Comparison of ENCODE assay signal across 32 cellular contexts in genomic region chr7:22182139-22182538, GRCh38.
DNase-seq lines count a peak whose midpoint lies in the region; ATAC-seq, FAIRE-seq and TF ChIP-seq lines count a peak whose summit lies in the region.
"Had no signal": no experiment of that assay in that cellular context is flagged by ENCODE, and none has a peak within 500 bp of the region (broad histone marks: within the 10 kb centered on the region; RNA-seq: fewer than 3 reads in every experiment).

No MANE protein-coding gene starts in this region.

- POLR2A ChIA-PET in GM12878 (lab: Charles Lee), result interaction anchor here (1.4 kb wide), 1 partner anchor 11 kb away, joined by 3 read pairs; no protein-coding TSS in a partner anchor

- no peaks in the 10 kb centered on the region for H3K9me2 ChIP-seq in MM.1S (replicated peaks; ENCODE audit: insufficient read depth, low read length)

- H3K36me3 ChIP-seq in MM.1S (replicated peaks; ENCODE audit: insufficient read depth, low read length) (no peaks in the 10 kb centered on the region), GM12878 (ENCODE audit: control insufficient read depth in 2 of 2, insufficient read depth in 2 of 2, low read length in 1 of 2) (no peaks in the 10 kb centered on the region)
- H3K36me3 ChIP-seq: MG63, sigmoid colon had no signal

- no peaks in the 10 kb centered on the region for H3K79me2 ChIP-seq in MM.1S (ENCODE audit: low read length)
- no peaks in the 10 kb centered on the region for H3K79me2 ChIP-seq in GM12878 (ENCODE audit: control insufficient read depth, insufficient read depth, low read length)

- H3K4me1 ChIP-seq in MM.1S (ENCODE audit: low read length) (peaks cover 4% of the 10 kb centered on the region; the same call in 1 of the 2 replicates), GM12878 (ENCODE audit: control insufficient read depth, insufficient read depth, low read length) (no peaks in the 10 kb centered on the region)
- H3K4me1 ChIP-seq: BLaER1, sigmoid colon had no signal

- no peak for TF ChIP-seq POLR2A in GM12892 (IDR thresholded peaks at IDR 0.05; ENCODE audit: low read depth, low read length)
- TF ChIP-seq POLR2A in GM12878 (IDR thresholded peaks at IDR 0.05; ENCODE audit: low read depth, low read length), result no peak

- DNase-seq in GM12892 (ENCODE audit: insufficient read length) (no peak), MM.1S (peak; percentile 16), GM12878 (ENCODE audit: low read depth, low spot score) (no peak), mesothelial cell of epicardium (ENCODE audit: low spot score in 2 of 2, unreplicated experiment in 2 of 2) (no peak), NOMO-1 (lab: John Stamatoyannopoulos, UW; ENCODE audit: unreplicated experiment in 2 of 2) (no peak), NOMO-1 treated with dmso at 0.1 percent for 144 hours (lab: John Stamatoyannopoulos, UW; ENCODE audit: unreplicated experiment) (no peak)
- DNase-seq in activated CD4-positive, CD25-positive, alpha-beta regulatory T cell treated with anti-CD3 and anti-CD28 coated beads, Interleukin-2, amount 50 U/mL, for 72 hours, result no peak
- DNase-seq: activated B cell treated with CpG ODN at 0.5 μM for 24 hours; activated gamma-delta T cell; activated naive CD8-positive, alpha-beta T cell treated with anti-CD3 and anti-CD28 coated beads, Interleukin-2, amount 10 ng/mL, durations not matched to agents 7 days and 5 days; central memory CD4-positive, alpha-beta T cell; foreskin melanocyte; H7; heart right ventricle; left ventricle myocardium superior; MG63; NCI-H1105 treated with DMSO at 0.1 percent for 48 hours; NCI-H446 treated with DMSO at 0.1 percent for 48 hours; nucleus accumbens; OCI-M1; sigmoid colon; stimulated activated CD4-positive, alpha-beta T cell treated with anti-CD3 and anti-CD28 coated beads, Interleukin-12 subunit alpha, Interleukin-12 subunit beta, amount 100 ng/mL, for 4 hours; stimulated activated CD4-positive, alpha-beta T cell treated with anti-CD3 and anti-CD28 coated beads, Interleukin-4, amount 100 ng/mL, for 1 hour; T-cell had no signal

- peaks cover 3% of the 10 kb centered on the region for H3K36me3 Mint-ChIP-seq in mesothelial cell of epicardium
- H3K36me3 Mint-ChIP-seq: activated naive CD8-positive, alpha-beta T cell treated with anti-CD3 and anti-CD28 coated beads, Interleukin-2, amount 10 ng/mL, durations not matched to agents 7 days and 5 days; T-cell had no signal

- H3K27me3 Mint-ChIP-seq in mesothelial cell of epicardium (ENCODE audit: low read depth), result no peaks in the 10 kb centered on the region
- H3K27me3 Mint-ChIP-seq: activated B cell treated with CpG ODN at 0.5 μM for 24 hours; dendritic cell treated with granulocyte-macrophage colony-stimulating factor and Interleukin-4, amounts not matched to agents 40 ng/mL and 50 ng/mL, for 4 days; type B pancreatic cell had no signal

- SMC1A ChIA-PET in GM12878 (lab: Charles Lee; ENCODE audit: uncharacterized antibody, unreplicated experiment), result interaction anchor here (1.0 kb wide), 1 partner anchor 13 kb away, joined by 3 read pairs; no protein-coding TSS in a partner anchor

- 4% methylated on average over 3 of the region's 3 CpGs for WGBS in GM12878 (ENCODE audit: insufficient coverage, insufficient replicate concordance, low lambda C conversion rate, missing lambda C conversion rate)

- no TSS peak for BruUV-seq in GM12878 (replicated peaks; lab: Mats Ljungman, UMichigan)

- no peak for TF ChIP-seq EP300 in GM12878 (IDR thresholded peaks at IDR 0.05; ENCODE audit: borderline replicate concordance in 1 of 2, control insufficient read depth in 1 of 2, low read depth in 2 of 2, low read length in 2 of 2)

- in situ Hi-C loops in GM12878 (cut with MboI), result no loop called here

- H3K9ac ChIP-seq in MM.1S (ENCODE audit: low read length) (no peak overlapping the region), GM12878 (ENCODE audit: control insufficient read depth, insufficient read depth, low read length) (no peak overlapping the region)
- H3K9ac ChIP-seq: BLaER1, KMS-11 had no signal

- RAD21 ChIA-PET in GM12878 (lab: Charles Lee; ENCODE audit: unreplicated experiment), result no interaction called here

- no peaks in the 10 kb centered on the region for H3F3A ChIP-seq in MM.1S (ENCODE audit: insufficient read depth, low read length)

- H3K27ac ChIP-seq in MM.1S (ENCODE audit: low read length) (peak overlapping the region; percentile 3; the same call in 1 of the 2 replicates), GM12878 (ENCODE audit: control insufficient read depth, insufficient read depth) (no peak overlapping the region)
- H3K27ac ChIP-seq: BLaER1, heart right ventricle, HL-60, KMS-11, sigmoid colon had no signal

- TF ChIP-seq RAD21 in GM12878 (IDR thresholded peaks at IDR 0.05; ENCODE audit: insufficient read depth, low read depth, low read length), result no peak

- ATAC-seq in GM12878 (peak; percentile 53), HG03175 (IDR thresholded peaks at IDR 0.05; ENCODE audit: unreplicated experiment) (no peak)
- ATAC-seq: heart right ventricle, left ventricle myocardium superior, T-cell had no signal

- H3K9me3 ChIP-seq in MM.1S (replicated peaks; ENCODE audit: insufficient read depth, low read length), result no peaks in the 10 kb centered on the region
- no peaks in the 10 kb centered on the region; the same call in 2 of the 3 replicates for H3K9me3 ChIP-seq in GM12878 (replicated peaks; ENCODE audit: control insufficient read depth, insufficient read depth, low read length)
- H3K9me3 ChIP-seq: MG63, sigmoid colon had no signal

- intact Hi-C loops in GM12878 (cut with micrococcal nuclease; ENCODE audit: unreplicated experiment), result no loop called here

- H3K27me3 ChIP-seq in MM.1S (replicated peaks; ENCODE audit: insufficient read depth, low read length) (no peaks in the 10 kb centered on the region), GM12878 (replicated peaks in 1 of 2; ENCODE audit: control insufficient read depth in 2 of 2, insufficient read depth in 2 of 2, low read length in 1 of 2) (no peaks in the 10 kb centered on the region)
- H3K27me3 ChIP-seq: BLaER1, heart right ventricle, sigmoid colon had no signal

- TF ChIP-seq CTCF in MM.1S (IDR thresholded peaks at IDR 0.05; ENCODE audit: low read length), result no peak
- TF ChIP-seq CTCF in GM12878 (IDR thresholded peaks at IDR 0.05 in 2 of 3, conservative IDR thresholded peaks at IDR 0.05 in 1 of 3; ENCODE audit: control insufficient read depth in 2 of 3, extremely low read depth in 1 of 3, insufficient read depth in 1 of 3, low read depth in 3 of 3, low read length in 3 of 3), result no peak
- TF ChIP-seq CTCF in mesothelial cell of epicardium (IDR thresholded peaks at IDR 0.05; ENCODE audit: unreplicated experiment), result no peak

- H3K4me2 ChIP-seq in MM.1S (ENCODE audit: low read depth, low read length), result peak overlapping the region; percentile 30; the same call in 1 of the 2 replicates
- H3K4me2 ChIP-seq in GM12878 (ENCODE audit: control insufficient read depth, insufficient read depth), result peak overlapping the region; percentile 54
- H3K4me2 ChIP-seq: BLaER1, KMS-11 had no signal

- H3K4me3 Mint-ChIP-seq in mesothelial cell of epicardium, result no peak overlapping the region
- H3K4me3 Mint-ChIP-seq: activated B cell treated with CpG ODN at 0.5 μM for 24 hours; activated naive CD8-positive, alpha-beta T cell treated with anti-CD3 and anti-CD28 coated beads, Interleukin-2, amount 10 ng/mL, durations not matched to agents 7 days and 5 days; dendritic cell treated with granulocyte-macrophage colony-stimulating factor and Interleukin-4, amounts not matched to agents 40 ng/mL and 50 ng/mL, for 4 days; T-cell; type B pancreatic cell had no signal

- CTCF ChIA-PET in GM12878 (lab: Yijun Ruan, JAX), result interaction anchor here (2.1 kb wide), 1 partner anchor 12 kb away, joined by 5 read pairs; no protein-coding TSS in a partner anchor

- H3K4me1 Mint-ChIP-seq in mesothelial cell of epicardium, result peaks cover 14% of the 10 kb centered on the region
- H3K4me1 Mint-ChIP-seq: activated B cell treated with CpG ODN at 0.5 μM for 24 hours, T-cell had no signal

- FAIRE-seq in GM12892 (lab: Jason Lieb, UNC), result peak; percentile 75
- FAIRE-seq in GM12878 (lab: Jason Lieb, UNC), result peak; percentile 52
- FAIRE-seq: GM12891, keratinocyte had no signal

- no peak overlapping the region; the same call in 1 of the 2 replicates for H3K4me3 ChIP-seq in MM.1S (ENCODE audit: low read length)
- no peak overlapping the region for H3K4me3 ChIP-seq in GM12878
- H3K4me3 ChIP-seq: BLaER1, heart right ventricle, MG63, sigmoid colon had no signal

- H3K9me3 Mint-ChIP-seq in mesothelial cell of epicardium, result peaks cover 15% of the 10 kb centered on the region
- H3K9me3 Mint-ChIP-seq: activated B cell treated with CpG ODN at 0.5 μM for 24 hours; activated naive CD8-positive, alpha-beta T cell treated with anti-CD3 and anti-CD28 coated beads, Interleukin-2, amount 10 ng/mL, durations not matched to agents 7 days and 5 days; dendritic cell treated with granulocyte-macrophage colony-stimulating factor and Interleukin-4, amounts not matched to agents 40 ng/mL and 50 ng/mL, for 4 days; T-cell had no signal

- H2AFZ ChIP-seq in MM.1S (ENCODE audit: low read length) (no peak overlapping the region), GM12878 (ENCODE audit: control insufficient read depth, low read depth, low read length) (no peak overlapping the region; the same call in 1 of the 2 replicates)

- peak overlapping the region; percentile 16 for H3K27ac Mint-ChIP-seq in mesothelial cell of epicardium
- H3K27ac Mint-ChIP-seq: activated B cell treated with CpG ODN at 0.5 μM for 24 hours; activated naive CD8-positive, alpha-beta T cell treated with anti-CD3 and anti-CD28 coated beads, Interleukin-2, amount 10 ng/mL, durations not matched to agents 7 days and 5 days; dendritic cell treated with granulocyte-macrophage colony-stimulating factor and Interleukin-4, amounts not matched to agents 40 ng/mL and 50 ng/mL, for 4 days; T-cell; type B pancreatic cell had no signal

- no peaks in the 10 kb centered on the region for H4K20me1 ChIP-seq in MM.1S (ENCODE audit: insufficient read depth, low read length)
- H4K20me1 ChIP-seq in GM12878 (ENCODE audit: control insufficient read depth, insufficient read depth), result no peaks in the 10 kb centered on the region
- H4K20me1 ChIP-seq: BLaER1 had no signal

TF ChIP-seq in GM12878, 131 proteins besides CTCF, POLR2A, EP300 and RAD21 (continues in another document):
- no peak for TF ChIP-seq NR2F1 (conservative IDR thresholded peaks at IDR 0.05)
- no peak; a peak in 1 of 4 replicates for TF ChIP-seq IKZF2 (IDR thresholded peaks at IDR 0.05)
- TF ChIP-seq CBX5 (IDR thresholded peaks at IDR 0.05; ENCODE audit: low read depth), result no peak
- TF ChIP-seq KDM1A (IDR thresholded peaks at IDR 0.05; ENCODE audit: borderline replicate concordance), result no peak
- no peak for TF ChIP-seq NFXL1 (IDR thresholded peaks at IDR 0.05; ENCODE audit: borderline replicate concordance)
